19 cellular contexts compared by ENCODE assay signal in genomic region chrX:132101799-132102198, GRCh38. TPM values are rescaled to one million over a fixed set of nuclear protein-coding genes. Genes with fewer than 3 reads are reported as not detected.
DNase-seq lines count a peak whose midpoint lies in the region; ATAC-seq and TF ChIP-seq lines count a peak whose summit lies in the region.
"Had no signal": no experiment of that assay in that cellular context is flagged by ENCODE, and none has a peak within 500 bp of the region (broad histone marks: within the 10 kb centered on the region; RNA-seq: fewer than 3 reads in every experiment).

No MANE protein-coding gene starts in this region.

- 65 to 97% (median 81%) methylated on average over 8 to 9 of the region's 9 CpGs for WGBS in spleen, 5 donors

- no peak overlapping the region for H3K4me3 Mint-ChIP-seq in GM23338
- H3K4me3 Mint-ChIP-seq: CD14-positive monocyte; CD8-positive, alpha-beta T cell had no signal

- no peak overlapping the region for H2AFZ ChIP-seq in GM23338
- H2AFZ ChIP-seq: GM23248 had no signal

- no peaks in the 10 kb centered on the region for H3K4me1 ChIP-seq in GM23338 (ENCODE audit: insufficient read depth)
- H3K4me1 ChIP-seq in ascending aorta = peaks cover 0 to 3% of the 10 kb centered on the region in 2 donors
- no peaks in the 10 kb centered on the region for H3K4me1 ChIP-seq in spleen
- H3K4me1 ChIP-seq: BE2C had no signal

- H3K27me3 ChIP-seq in GM23338 (ENCODE audit: insufficient read depth) = no peaks in the 10 kb centered on the region
- no peaks in the 10 kb centered on the region for H3K27me3 ChIP-seq in ascending aorta
- peaks cover 0 to 5% (median 0%) of the 10 kb centered on the region in 7 donors for H3K27me3 ChIP-seq in spleen (replicated peaks in 1 of 7)
- H3K27me3 ChIP-seq: BE2C had no signal

- no peaks in the 10 kb centered on the region for H3K9me2 ChIP-seq in GM23338 (ENCODE audit: insufficient read depth)

- H4K20me1 ChIP-seq in GM23338 (replicated peaks; ENCODE audit: insufficient read depth) = no peaks in the 10 kb centered on the region

- intact Hi-C loops in ascending aorta (cut with DNase I) (no loop called here), spleen (cut with DNase I; ENCODE audit: low total_unique reads) (no loop called here)

- no peaks in the 10 kb centered on the region for H3K4me1 Mint-ChIP-seq in GM23338
- H3K4me1 Mint-ChIP-seq: CD14-positive monocyte had no signal

- no peak overlapping the region for H3K27ac Mint-ChIP-seq in GM23338
- H3K27ac Mint-ChIP-seq: CD14-positive monocyte; CD8-positive, alpha-beta T cell had no signal

- no peaks in the 10 kb centered on the region for H3K36me3 ChIP-seq in GM23338 (ENCODE audit: insufficient read depth)
- H3K36me3 ChIP-seq in ascending aorta = no peaks in the 10 kb centered on the region
- no peaks in the 10 kb centered on the region for H3K36me3 ChIP-seq in spleen
- H3K36me3 ChIP-seq: BE2C had no signal

- TF ChIP-seq POLR2A in spleen (IDR thresholded peaks at IDR 0.05) = no peak

- no peaks in the 10 kb centered on the region for H3K9me3 Mint-ChIP-seq in GM23338
- H3K9me3 Mint-ChIP-seq: CD14-positive monocyte; CD8-positive, alpha-beta T cell had no signal

- H3K36me3 Mint-ChIP-seq in GM23338 (ENCODE audit: low read depth) = no peaks in the 10 kb centered on the region
- H3K36me3 Mint-ChIP-seq: CD14-positive monocyte; CD8-positive, alpha-beta T cell had no signal

- H3K9me3 ChIP-seq in ascending aorta (no peaks in the 10 kb centered on the region), spleen (no peaks in the 10 kb centered on the region)
- H3K9me3 ChIP-seq: BE2C had no signal

- no peaks in the 10 kb centered on the region for H3K27me3 Mint-ChIP-seq in GM23338 (ENCODE audit: insufficient read depth, low read depth, poor library complexity)

- H3K4me2 ChIP-seq in GM23338 = no peak overlapping the region

- no peak overlapping the region for H3K27ac ChIP-seq in GM23338 (ENCODE audit: low read depth)
- H3K27ac ChIP-seq in ascending aorta = peak overlapping the region; percentile 14 to 49
- no peak overlapping the region for H3K27ac ChIP-seq in spleen
- H3K27ac ChIP-seq: GM23248, HL-60 had no signal

- TF ChIP-seq CTCF in GM23338 (conservative IDR thresholded peaks at IDR 0.05; ENCODE audit: low read depth in 2 of 2) = no peak
- TF ChIP-seq CTCF in ascending aorta (IDR thresholded peaks at IDR 0.05) = no peak
- no peak for TF ChIP-seq CTCF in spleen (IDR thresholded peaks at IDR 0.05 in 8 of 11, conservative IDR thresholded peaks at IDR 0.05 in 3 of 11)

- ATAC-seq in GM23338 (peak; percentile 52; the same call in 2 of the 3 replicates), HG03378 (IDR thresholded peaks at IDR 0.05; ENCODE audit: unreplicated experiment) (no peak)
- ATAC-seq: CD8-positive, alpha-beta T cell had no signal

- no peaks in the 10 kb centered on the region for H3K79me2 ChIP-seq in GM23338 (replicated peaks; ENCODE audit: insufficient read depth)

- DNase-seq in GM23338 (ENCODE audit: low spot score) = no peak
- DNase-seq in ascending aorta (ENCODE audit: low spot score in 2 of 2) = no peak
- DNase-seq in retina = peak; percentile 20
- DNase-seq in DMS53 treated with DMSO at 0.1 percent for 48 hours (lab: John Stamatoyannopoulos, UW; ENCODE audit: unreplicated experiment) = no peak
- DNase-seq in occipital lobe (lab: John Stamatoyannopoulos, UW) = no peak
- DNase-seq in spleen = no peak
- DNase-seq: ACHN; BE2C; Calu3; CD8-positive, alpha-beta T cell; DND-41; EL; GM23248; HCEC 1CT had no signal

- H3F3A ChIP-seq in GM23338 (replicated peaks; ENCODE audit: low read depth) = no peaks in the 10 kb centered on the region

- H3K4me3 ChIP-seq in GM23338 (no peak overlapping the region), ascending aorta (no peak overlapping the region), spleen (no peak overlapping the region)
- H3K4me3 ChIP-seq: GM23248 had no signal

TF ChIP-seq in GM23338, 12 proteins besides CTCF, POLR2A, EP300 and RAD21 (continues in another document):
- TF ChIP-seq CREB1 (CRISPR knock-in tag; IDR thresholded peaks at IDR 0.05; ENCODE audit: low read depth) (no peak), EZH2 (IDR thresholded peaks at IDR 0.05; ENCODE audit: low read depth, unreplicated experiment) (no peak), REST (IDR thresholded peaks at IDR 0.05; ENCODE audit: unreplicated experiment) (no peak), NANOG (IDR thresholded peaks at IDR 0.05; ENCODE audit: borderline replicate concordance) (no peak)

RNA-seq across cellular contexts. Expression of gene FRMD7, which starts 26.0 kb away (rescaled TPM):
- not detected in 2 replicates for total RNA-seq in GM23338 (2014; rRNA removed; shearing (Covaris generic))
- not detected in 2 replicates for polyA plus RNA-seq in GM23338 (2016; fragmentation: Nextera tagmentation; extraction: Ambion mirVana)
- total RNA-seq in ascending aorta = not detected
- not detected for total RNA-seq in occipital lobe
- total RNA-seq in spleen = under 1 TPM in 1 of 7 donors, not detected in 6; 0.46 TPM
- not detected for polyA plus RNA-seq in spleen
- total RNA-seq: Calu3; CD8-positive, alpha-beta T cell; G401; HT1080 had no signal
- polyA plus RNA-seq: CD14-positive monocyte, GM23248 had no signal

Comparison
In these comparisons a context has a peak if more than half of its experiments do, and no peak if none do; other contexts are left out.
1. H3K27ac ChIP-seq: peak in ascending aorta (2 of 2); none in GM23338 (single experiment) and spleen (0 of 8).